24 cellular contexts compared by ENCODE assay signal in genomic region chr14:79253576-79253975, GRCh38.
"Had no signal": no experiment of that assay in that cellular context is flagged by ENCODE, and none has a peak within 500 bp of the region (broad histone marks: within the 10 kb centered on the region; RNA-seq: fewer than 3 reads in every experiment).

No MANE protein-coding gene starts in this region.

- H3K4me1 ChIP-seq: heart right ventricle, lower lobe of right lung, pancreas, psoas muscle, right atrium auricular region, spleen, suprapubic skin, tibial artery, upper lobe of right lung had no signal

- H3K27ac ChIP-seq: heart right ventricle, lower lobe of right lung, pancreas, psoas muscle, right atrium auricular region, spleen, suprapubic skin, thoracic aorta, tibial artery, upper lobe of right lung had no signal

- H3K36me3 ChIP-seq: heart right ventricle, lower lobe of right lung, pancreas, right atrium auricular region, spleen, suprapubic skin, thoracic aorta, tibial artery, upper lobe of right lung had no signal

- H3K27ac Mint-ChIP-seq: naive thymus-derived CD4-positive, alpha-beta T cell; natural killer cell treated with Interleukin-12 subunit alpha and Interleukin-12 subunit beta and Interleukin-15 and Interleukin-18, amount 100 ng/mL, for 72 hours; stimulated activated effector memory CD8-positive, alpha-beta T cell treated with anti-CD3 and anti-CD28 coated beads, Interleukin-12 subunit alpha, Interleukin-12 subunit beta, amount 100 ng/mL, for 72 hours; stimulated activated naive CD8-positive, alpha-beta T cell treated with anti-CD3 and anti-CD28 coated beads, Interleukin-15, Interleukin-2, amounts not matched to agents 100 ng/mL and 50 ng/mL, for 24 hours had no signal

- H3K27me3 ChIP-seq: pancreas, right atrium auricular region, spleen, suprapubic skin, tibial artery, upper lobe of right lung had no signal

- H3K9me3 Mint-ChIP-seq: stimulated activated naive CD8-positive, alpha-beta T cell treated with anti-CD3 and anti-CD28 coated beads, Interleukin-15, Interleukin-2, amounts not matched to agents 100 ng/mL and 50 ng/mL, for 24 hours had no signal

- H3K4me3 Mint-ChIP-seq: naive thymus-derived CD4-positive, alpha-beta T cell; natural killer cell treated with Interleukin-12 subunit alpha and Interleukin-12 subunit beta and Interleukin-15 and Interleukin-18, amount 100 ng/mL, for 72 hours; stimulated activated effector memory CD8-positive, alpha-beta T cell treated with anti-CD3 and anti-CD28 coated beads, Interleukin-12 subunit alpha, Interleukin-12 subunit beta, amount 100 ng/mL, for 72 hours; stimulated activated naive CD8-positive, alpha-beta T cell treated with anti-CD3 and anti-CD28 coated beads, Interleukin-15, Interleukin-2, amounts not matched to agents 100 ng/mL and 50 ng/mL, for 24 hours had no signal

- H3K9me3 ChIP-seq: lower lobe of right lung, mucosa of descending colon, pancreas, psoas muscle, right atrium auricular region, spleen, suprapubic skin, thoracic aorta, tibial artery, upper lobe of right lung had no signal

- H3K4me3 ChIP-seq: heart right ventricle, lower lobe of right lung, mucosa of descending colon, pancreas, psoas muscle, right atrium auricular region, spleen, suprapubic skin, thoracic aorta, tibial artery, upper lobe of right lung had no signal

- H3K4me1 Mint-ChIP-seq: naive thymus-derived CD4-positive, alpha-beta T cell; stimulated activated effector memory CD8-positive, alpha-beta T cell treated with anti-CD3 and anti-CD28 coated beads, Interleukin-12 subunit alpha, Interleukin-12 subunit beta, amount 100 ng/mL, for 72 hours had no signal

- H3K27me3 Mint-ChIP-seq: natural killer cell treated with Interleukin-12 subunit alpha and Interleukin-12 subunit beta and Interleukin-15 and Interleukin-18, amount 100 ng/mL, for 72 hours; stimulated activated naive CD8-positive, alpha-beta T cell treated with anti-CD3 and anti-CD28 coated beads, Interleukin-15, Interleukin-2, amounts not matched to agents 100 ng/mL and 50 ng/mL, for 24 hours had no signal

- ATAC-seq: heart right ventricle; left cardiac atrium; left lobe of liver; lower lobe of right lung; mucosa of descending colon; naive thymus-derived CD4-positive, alpha-beta T cell; natural killer cell treated with Interleukin-12 subunit alpha and Interleukin-12 subunit beta and Interleukin-15 and Interleukin-18, amount 100 ng/mL, for 72 hours; pancreas; psoas muscle; sciatic nerve; stimulated activated effector memory CD8-positive, alpha-beta T cell treated with anti-CD3 and anti-CD28 coated beads, Interleukin-12 subunit alpha, Interleukin-12 subunit beta, amount 100 ng/mL, for 72 hours; upper lobe of right lung had no signal

- DNase-seq: heart right ventricle; hippocampal formation; left cardiac atrium; lower lobe of right lung; mammary epithelial cell; midbrain; mucosa of descending colon; naive thymus-derived CD4-positive, alpha-beta T cell; pancreas; psoas muscle; small intestine; spleen; stimulated activated CD4-positive, alpha-beta T cell treated with anti-CD3 and anti-CD28 coated beads, Interleukin-4, amount 100 ng/mL, for 24 hours; stimulated activated naive CD4-positive, alpha-beta T cell; tibial artery; upper lobe of right lung had no signal
